Comparison of ENCODE assay signal across 23 cellular contexts in the genomic region with DNA sequence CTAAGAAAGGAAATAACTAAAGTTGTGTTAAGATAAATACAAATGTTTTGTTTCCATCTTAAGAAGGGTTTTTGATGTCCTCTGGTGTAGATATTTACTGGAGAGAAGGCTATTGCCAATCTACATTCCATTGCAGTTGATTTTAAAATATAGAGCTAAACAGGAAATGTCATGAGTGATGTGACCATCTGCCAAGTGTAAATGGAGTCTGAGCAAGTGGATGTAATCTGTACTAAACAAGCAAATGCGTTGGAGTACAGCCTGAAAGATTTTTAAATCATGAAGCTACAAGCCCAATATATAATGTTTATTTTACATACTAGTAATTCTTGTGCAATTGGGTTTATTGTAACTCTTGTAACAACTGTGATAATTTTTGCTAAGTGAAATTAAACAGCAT. TPM values are rescaled to one million over a fixed set of nuclear protein-coding genes. Genes with fewer than 3 reads are reported as not detected.
A peak's percentile ranks its signal among the peaks of the same experiment; 100 is the strongest.
DNase-seq lines count a peak whose midpoint lies in the region; ATAC-seq and TF ChIP-seq lines count a peak whose summit lies in the region.
"Had no signal": no experiment of that assay in that cellular context is flagged by ENCODE, and none has a peak within 500 bp of the region (broad histone marks: within the 10 kb centered on the region; RNA-seq: fewer than 3 reads in every experiment).

No MANE protein-coding gene starts in this region.

- peaks cover 27% of the 10 kb centered on the region for H3K9me3 Mint-ChIP-seq in mesothelial cell of epicardium
- peaks cover 34% of the 10 kb centered on the region for H3K9me3 Mint-ChIP-seq in osteocyte (ENCODE audit: unreplicated experiment)

- H3K36me3 Mint-ChIP-seq in mesothelial cell of epicardium, result peaks cover 10% of the 10 kb centered on the region
- no peaks in the 10 kb centered on the region for H3K36me3 Mint-ChIP-seq in osteocyte (ENCODE audit: unreplicated experiment)
- H3K36me3 Mint-ChIP-seq: CD4-positive, CD25-positive, alpha-beta regulatory T cell had no signal

- H3K27me3 Mint-ChIP-seq in mesothelial cell of epicardium (ENCODE audit: low read depth) (no peaks in the 10 kb centered on the region), osteocyte (ENCODE audit: unreplicated experiment) (no peaks in the 10 kb centered on the region)
- H3K27me3 Mint-ChIP-seq: activated CD4-positive, alpha-beta memory T cell treated with anti-CD3 and anti-CD28 coated beads for 36 hours; activated T-cell treated with anti-CD3 and anti-CD28 coated beads, Interleukin-2, amount 50 U/mL, for 24 hours; CD4-positive, CD25-positive, alpha-beta regulatory T cell had no signal

- no peak for ATAC-seq in HG02678 (IDR thresholded peaks at IDR 0.05; ENCODE audit: unreplicated experiment)
- ATAC-seq: activated naive CD4-positive, alpha-beta T cell treated with anti-CD3 and anti-CD28 coated beads, Interleukin-2, amount 50 U/mL, for 72 hours; left lobe of liver; Panc1 had no signal

- H3K27ac Mint-ChIP-seq in mesothelial cell of epicardium (peak overlapping the region; percentile 74), osteocyte (ENCODE audit: unreplicated experiment) (no peak overlapping the region)
- H3K27ac Mint-ChIP-seq: activated CD4-positive, alpha-beta memory T cell treated with anti-CD3 and anti-CD28 coated beads for 36 hours; activated naive CD4-positive, alpha-beta T cell treated with anti-CD3 and anti-CD28 coated beads, Interleukin-2, amount 50 U/mL, for 72 hours; activated T-cell treated with anti-CD3 and anti-CD28 coated beads, Interleukin-2, amount 50 U/mL, for 24 hours; CD4-positive, CD25-positive, alpha-beta regulatory T cell had no signal

- TF ChIP-seq CTCF in LNCaP clone FGC (IDR thresholded peaks at IDR 0.05; ENCODE audit: control insufficient read depth, extremely low read depth, insufficient read depth), result no peak
- TF ChIP-seq CTCF in choroid plexus epithelial cell (conservative IDR thresholded peaks at IDR 0.05; ENCODE audit: low read depth, low read length), result no peak
- TF ChIP-seq CTCF in mesothelial cell of epicardium (IDR thresholded peaks at IDR 0.05; ENCODE audit: unreplicated experiment), result no peak
- TF ChIP-seq CTCF in osteocyte (IDR thresholded peaks at IDR 0.05), result no peak

- DNase-seq in DMS 273 (lab: John Stamatoyannopoulos, UW; ENCODE audit: unreplicated experiment) (peak; percentile 38), DMS 273 treated with DMSO at 0.1 percent for 48 hours (lab: John Stamatoyannopoulos, UW) (no peak), LNCaP clone FGC (ENCODE audit: low read depth) (peak; percentile 74), choroid plexus epithelial cell (ENCODE audit: low read depth) (peak; percentile 53), mesothelial cell of epicardium (ENCODE audit: low spot score in 2 of 2, unreplicated experiment in 2 of 2) (no peak), CD1c-positive myeloid dendritic cell (ENCODE audit: extremely low spot score) (no peak), osteocyte (ENCODE audit: extremely low spot score, unreplicated experiment) (no peak)
- DNase-seq: activated CD4-positive, alpha-beta memory T cell treated with anti-CD3 and anti-CD28 coated beads for 36 hours; activated T-cell treated with anti-CD3 and anti-CD28 coated beads, Interleukin-2, amount 50 U/mL, for 24 hours; CD4-positive, CD25-positive, alpha-beta regulatory T cell; DND-41; effector memory CD4-positive, alpha-beta T cell; foreskin melanocyte; KG1; NCI-H1417 treated with DMSO at 0.1 percent for 48 hours; ovary; SW 1271; tibial artery had no signal

- H3K4me1 Mint-ChIP-seq in mesothelial cell of epicardium, result peaks cover 18% of the 10 kb centered on the region
- no peaks in the 10 kb centered on the region for H3K4me1 Mint-ChIP-seq in osteocyte (ENCODE audit: unreplicated experiment)
- H3K4me1 Mint-ChIP-seq: CD4-positive, CD25-positive, alpha-beta regulatory T cell had no signal

- no peak overlapping the region for H3K4me3 Mint-ChIP-seq in mesothelial cell of epicardium
- no peak overlapping the region for H3K4me3 Mint-ChIP-seq in osteocyte (ENCODE audit: unreplicated experiment)
- H3K4me3 Mint-ChIP-seq: activated CD4-positive, alpha-beta memory T cell treated with anti-CD3 and anti-CD28 coated beads for 36 hours; activated T-cell treated with anti-CD3 and anti-CD28 coated beads, Interleukin-2, amount 50 U/mL, for 24 hours; CD4-positive, CD25-positive, alpha-beta regulatory T cell had no signal

- H3K4me3 ChIP-seq in LNCaP clone FGC (ENCODE audit: low read depth, low read length) (no peak overlapping the region), choroid plexus epithelial cell (ENCODE audit: low read depth, low read length) (no peak overlapping the region)
- H3K4me3 ChIP-seq: ovary, skin epidermis, tibial artery had no signal

RNA-seq across cellular contexts. Expression of a gene that starts 47.0 kb away (rescaled TPM):
- total RNA-seq in mesothelial cell of epicardium (98.6 to 101 TPM (median 98.6 TPM) in 3 replicates), osteocyte (0.16 and 0.40 TPM in 2 replicates)
- total RNA-seq: activated CD4-positive, alpha-beta memory T cell treated with anti-CD3 and anti-CD28 coated beads for 36 hours; activated naive CD4-positive, alpha-beta T cell treated with anti-CD3 and anti-CD28 coated beads, Interleukin-2, amount 50 U/mL, for 72 hours; CD4-positive, CD25-positive, alpha-beta regulatory T cell had no signal

Comparison
In these comparisons a context has a peak if more than half of its experiments do, and no peak if none do; other contexts are left out.
1. DNase-seq: peak in DMS 273 (single experiment), LNCaP clone FGC (single experiment) and choroid plexus epithelial cell (single experiment); none in DMS 273 treated with DMSO at 0.1 percent for 48 hours (single experiment), mesothelial cell of epicardium (0 of 2), CD1c-positive myeloid dendritic cell (single experiment) and osteocyte (single experiment).
2. RNA of a gene that starts 47.0 kb away (total RNA-seq): 98.6 to 101 TPM in mesothelial cell of epicardium; 0.16 to 0.40 TPM in osteocyte; every median in the first group is over 10 times any median in the second.